Comparison of ENCODE assay signal across 8 cellular contexts in the genomic region with DNA sequence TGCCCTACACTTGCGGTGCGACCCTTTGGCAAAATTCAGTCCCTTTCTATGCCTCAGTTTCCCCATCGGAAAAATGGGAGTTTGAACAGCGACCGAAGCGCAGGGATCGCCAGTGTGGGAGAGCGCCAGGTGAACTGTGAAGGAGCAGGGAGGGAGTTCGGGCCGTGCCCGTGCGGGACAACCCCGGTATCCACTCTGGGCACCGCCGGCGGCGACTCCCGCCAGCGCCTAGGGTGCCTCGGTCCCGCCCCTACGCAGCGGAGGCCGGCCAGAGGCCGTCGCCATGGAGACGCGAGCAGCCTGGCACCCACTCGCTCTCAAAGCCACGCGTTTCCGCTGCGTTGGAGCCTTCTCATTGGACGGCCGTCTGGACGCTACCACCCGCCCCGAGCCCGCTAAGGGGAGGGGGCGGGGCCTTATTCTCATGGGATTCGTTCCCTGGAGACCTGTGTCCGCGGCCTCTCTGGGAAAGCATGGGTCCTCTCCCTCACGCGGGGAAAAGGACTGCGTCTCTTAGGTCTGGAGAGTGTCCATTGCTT. TPM values are rescaled to one million over a fixed set of nuclear protein-coding genes. Genes with fewer than 3 reads are reported as not detected.
A peak's percentile ranks its signal among the peaks of the same experiment; 100 is the strongest.
DNase-seq lines count a peak whose midpoint lies in the region; ATAC-seq and TF ChIP-seq lines count a peak whose summit lies in the region.

No MANE protein-coding gene starts in this region.

- no peaks in the 10 kb centered on the region for H3K9me3 ChIP-seq in thoracic aorta

- no peaks in the 10 kb centered on the region for H3K9me3 Mint-ChIP-seq in HFFc6
- no peaks in the 10 kb centered on the region for H3K9me3 Mint-ChIP-seq in activated naive CD4-positive, alpha-beta T cell treated with anti-CD3 and anti-CD28 coated beads, Interleukin-2, amount 50 U/mL, for 24 hours

- TF ChIP-seq CTCF in HFFc6 (IDR thresholded peaks at IDR 0.05), result no peak
- TF ChIP-seq CTCF in NB4 (IDR thresholded peaks at IDR 0.05; ENCODE audit: low read depth, low read length), result no peak
- TF ChIP-seq CTCF in omental fat pad (IDR thresholded peaks at IDR 0.05), result no peak
- TF ChIP-seq CTCF in thoracic aorta (IDR thresholded peaks at IDR 0.05), result no peak

- peak overlapping the region; percentile 96 for H3K27ac Mint-ChIP-seq in HFFc6
- H3K27ac Mint-ChIP-seq in activated naive CD4-positive, alpha-beta T cell treated with anti-CD3 and anti-CD28 coated beads, Interleukin-2, amount 50 U/mL, for 24 hours, result peak overlapping the region; percentile 95

- ATAC-seq in omental fat pad (ENCODE audit: low FRiP score), result peak; percentile 94
- peak; percentile 77 for ATAC-seq in thoracic aorta (ENCODE audit: insufficient number of reproducible peaks, low FRiP score, low read depth)

- H3K4me3 ChIP-seq in NB4 (ENCODE audit: low read depth, low read length) (peak overlapping the region; percentile 84), thoracic aorta (peak overlapping the region; percentile 93)

- no peaks in the 10 kb centered on the region for H3K36me3 Mint-ChIP-seq in HFFc6 (ENCODE audit: low read depth)
- no peaks in the 10 kb centered on the region for H3K36me3 Mint-ChIP-seq in activated naive CD4-positive, alpha-beta T cell treated with anti-CD3 and anti-CD28 coated beads, Interleukin-2, amount 50 U/mL, for 24 hours

- H3K4me3 Mint-ChIP-seq in HFFc6, result peak overlapping the region; percentile 91
- peak overlapping the region; percentile 88 for H3K4me3 Mint-ChIP-seq in activated naive CD4-positive, alpha-beta T cell treated with anti-CD3 and anti-CD28 coated beads, Interleukin-2, amount 50 U/mL, for 24 hours

- no peaks in the 10 kb centered on the region for H3K36me3 ChIP-seq in thoracic aorta

- H3K27me3 Mint-ChIP-seq in HFFc6 (ENCODE audit: insufficient read depth), result no peaks in the 10 kb centered on the region; the same call in none of the 2 replicates
- H3K27me3 Mint-ChIP-seq in activated naive CD4-positive, alpha-beta T cell treated with anti-CD3 and anti-CD28 coated beads, Interleukin-2, amount 50 U/mL, for 24 hours, result no peaks in the 10 kb centered on the region

- DNase-seq in GM04503 (ENCODE audit: low read depth) (peak; percentile 77), HFFc6 (peak; percentile 97), NB4 (ENCODE audit: low read depth) (peak; percentile 100), SK-N-DZ (ENCODE audit: low spot score) (peak; percentile 99), glomerular visceral epithelial cell (ENCODE audit: extremely low spot score) (peak; percentile 98), omental fat pad (ENCODE audit: low spot score) (peak; percentile 92), thoracic aorta (ENCODE audit: low spot score) (peak; percentile 93)

- TF ChIP-seq POLR2A in NB4 (IDR thresholded peaks at IDR 0.05; ENCODE audit: extremely low read depth, insufficient read length), result peak; percentile 81

- H3K27me3 ChIP-seq in thoracic aorta (replicated peaks; ENCODE audit: insufficient read depth), result no peaks in the 10 kb centered on the region

- peaks cover 19 to 27% of the 10 kb centered on the region in 2 donors for H3K4me1 ChIP-seq in thoracic aorta (ENCODE audit: control insufficient read depth in 1 of 2, low read depth in 2 of 2)

- H3K4me1 Mint-ChIP-seq in HFFc6 (ENCODE audit: low read depth), result peaks cover 35% of the 10 kb centered on the region
- peaks cover 33% of the 10 kb centered on the region for H3K4me1 Mint-ChIP-seq in activated naive CD4-positive, alpha-beta T cell treated with anti-CD3 and anti-CD28 coated beads, Interleukin-2, amount 50 U/mL, for 24 hours

- peak overlapping the region; percentile 85 to 86 for H3K27ac ChIP-seq in thoracic aorta

RNA-seq across cellular contexts. Expression of a gene that starts 0.7 kb away (rescaled TPM):
- total RNA-seq in HFFc6 (2021; fragmentation: NEBNext Ultra II Directional; extraction: Animal tissue kit (Norgen Biotek cat#: 25700)), result 100 to 1,000 TPM; 195 to 241 (median 209) TPM
- polyA plus RNA-seq in SK-N-DZ (2014; cell fraction: cytosol; rRNA removed), result 74.0 and 94.2 TPM in 2 replicates
- 49.1 and 55.5 TPM in 2 replicates for polyA plus RNA-seq in SK-N-DZ (2014; cell fraction: nucleus; rRNA removed)
- total RNA-seq in omental fat pad (100 to 1,000 TPM in 1 of 4 donors, 10 to 100 TPM in 3; 84.8 to 121 (median 91.7) TPM), thoracic aorta (10 to 100 TPM; 49.1 to 63.1 TPM)

RNA-seq across cellular contexts. Expression of a gene that starts 24.0 kb away (rescaled TPM):
- 10 to 100 TPM; 32.9 to 39.5 (median 34.4) TPM for total RNA-seq in HFFc6 (2021; fragmentation: NEBNext Ultra II Directional; extraction: Animal tissue kit (Norgen Biotek cat#: 25700))
- 32.6 TPM in 2 replicates for polyA plus RNA-seq in SK-N-DZ (2014; cell fraction: cytosol; rRNA removed)
- 22.6 and 23.9 TPM in 2 replicates for polyA plus RNA-seq in SK-N-DZ (2014; cell fraction: nucleus; rRNA removed)
- total RNA-seq in omental fat pad, result 10 to 100 TPM; 19.6 to 38.1 (median 21.8) TPM
- 10 to 100 TPM; 26.0 to 26.8 TPM for total RNA-seq in thoracic aorta

RNA-seq across cellular contexts. Expression of a gene that starts 39.4 kb away (rescaled TPM):
- total RNA-seq in HFFc6 (2021; fragmentation: NEBNext Ultra II Directional; extraction: Animal tissue kit (Norgen Biotek cat#: 25700)), result 1 to 10 TPM in 5 of 6 experiments, under 1 TPM in 1; 0.99 to 2.4 (median 2.0) TPM
- polyA plus RNA-seq in SK-N-DZ (2014; cell fraction: cytosol; rRNA removed), result 9.8 and 12.4 TPM in 2 replicates
- polyA plus RNA-seq in SK-N-DZ (2014; cell fraction: nucleus; rRNA removed), result 43.7 and 49.1 TPM in 2 replicates
- total RNA-seq in omental fat pad (100 to 1,000 TPM in 2 of 4 donors, 10 to 100 TPM in 2; 57.4 to 147 (median 97.9) TPM), thoracic aorta (10 to 100 TPM; 18.3 to 19.6 TPM)

RNA-seq across cellular contexts. Expression of a gene that starts 45.8 kb away (rescaled TPM):
- 1 to 10 TPM in 4 of 6 experiments, under 1 TPM in 2; 0.09 to 2.2 (median 1.4) TPM for total RNA-seq in HFFc6 (2021; fragmentation: NEBNext Ultra II Directional; extraction: Animal tissue kit (Norgen Biotek cat#: 25700))
- polyA plus RNA-seq in SK-N-DZ (2014; cell fraction: cytosol; rRNA removed), result not detected in 2 replicates
- 1.2 TPM in 1 of 2 replicates, not detected in the other for polyA plus RNA-seq in SK-N-DZ (2014; cell fraction: nucleus; rRNA removed)
- 10 to 100 TPM in 2 of 4 donors, 1 to 10 TPM in 2; 2.1 to 14.7 (median 6.6) TPM for total RNA-seq in omental fat pad
- 1 to 10 TPM in 1 of 2 donors, not detected in 1; 1.4 TPM for total RNA-seq in thoracic aorta

Comparison
In these comparisons a context has a peak if more than half of its experiments do, and no peak if none do; other contexts are left out.
1. Peak in every context shown above with its lines: DNase-seq, ATAC-seq, H3K4me3 ChIP-seq and H3K27ac ChIP-seq.
2. RNA of a gene that starts 39.4 kb away (total RNA-seq): 57.4 to 147 TPM in omental fat pad and 18.3 to 19.6 TPM in thoracic aorta; 0.99 to 2.4 TPM in HFFc6; every median in the first group is over 4 times any median in the second.